1 cellular context compared by ENCODE assay signal in genomic region chr11:70067591-70068341, GRCh38.
TF ChIP-seq lines count a peak whose summit lies in the region.

No MANE protein-coding gene starts in this region.

TF ChIP-seq in Ishikawa, 13 proteins besides CTCF, POLR2A, EP300 and RAD21 (continued from another document):
- TF ChIP-seq REST (IDR thresholded peaks at IDR 0.05; ENCODE audit: low read depth), result no peak
